8 cellular contexts compared by ENCODE assay signal in the genomic region with DNA sequence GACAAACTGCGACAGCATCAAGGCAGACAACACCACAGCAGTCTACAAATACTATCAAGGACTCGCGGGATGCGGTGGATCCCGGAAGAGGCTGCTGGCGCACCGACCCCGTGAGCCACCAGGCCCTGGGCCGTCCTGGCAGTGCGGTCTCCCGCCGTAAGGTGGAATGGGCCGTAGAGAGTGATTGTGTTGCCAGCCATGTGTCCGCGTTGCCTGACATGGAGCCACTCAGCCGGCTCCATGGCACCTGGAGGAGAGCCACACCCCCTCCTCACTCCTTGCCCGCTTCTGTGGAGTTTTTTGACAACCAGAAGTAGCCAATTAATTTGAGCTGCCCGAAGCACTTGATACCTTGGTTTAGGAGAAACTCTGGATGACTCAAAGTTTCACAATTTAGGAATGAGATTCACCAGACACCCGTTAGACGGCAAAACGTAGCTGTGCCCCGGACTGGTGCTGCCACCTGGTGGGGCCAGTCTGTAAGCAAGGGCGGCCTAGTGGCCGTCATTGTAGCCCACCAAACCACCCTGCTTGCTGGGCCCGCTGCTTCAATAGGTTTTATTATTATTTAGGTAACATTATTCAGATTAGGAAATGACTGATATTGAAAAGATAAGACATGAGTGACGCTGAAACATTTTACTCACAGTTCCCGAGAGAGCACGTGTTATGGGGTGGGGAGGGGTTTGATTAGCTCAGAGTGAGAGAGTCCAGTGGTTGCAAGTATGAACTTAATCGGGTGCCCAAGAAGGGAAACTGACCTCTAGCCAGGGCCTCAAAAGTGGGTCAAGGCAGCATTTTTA. TPM values are rescaled to one million over a fixed set of nuclear protein-coding genes. Genes with fewer than 3 reads are reported as not detected.
DNase-seq lines count a peak whose midpoint lies in the region; ATAC-seq, FAIRE-seq and TF ChIP-seq lines count a peak whose summit lies in the region.

No MANE protein-coding gene starts in this region.

- H3K27me3 Mint-ChIP-seq in activated T-helper 17 cell treated with anti-CD3 and anti-CD28 coated beads, Interleukin-2, amount 50 U/mL, for 72 hours: peaks cover 23% of the 10 kb centered on the region

- no peak overlapping the region for H3K4me3 ChIP-seq in suprapubic skin

- DNase-seq in DMS114 treated with DMSO at 0.1 percent for 48 hours (lab: John Stamatoyannopoulos, UW; ENCODE audit: unreplicated experiment) (peak; percentile 21), HS-5 (ENCODE audit: low read depth) (peak; percentile 54), RCC 7860 (ENCODE audit: low spot score) (peak; percentile 38), fibroblast of peridontal ligament (ENCODE audit: extremely low read depth) (peak; percentile 83), nucleus accumbens (lab: John Stamatoyannopoulos, UW) (peak in 40 of 56 donors; percentile 9 to 78 (median 36)), suprapubic skin (ENCODE audit: low spot score in 2 of 2) (peak in 1 of 2 donors; percentile 80)

- H3K36me3 Mint-ChIP-seq in activated T-helper 17 cell treated with anti-CD3 and anti-CD28 coated beads, Interleukin-2, amount 50 U/mL, for 72 hours (ENCODE audit: low read depth): peaks cover 9% of the 10 kb centered on the region

- ATAC-seq in GM19455 (IDR thresholded peaks at IDR 0.05; ENCODE audit: unreplicated experiment): peak; percentile 89
- peak; percentile 86 for ATAC-seq in activated T-helper 17 cell treated with anti-CD3 and anti-CD28 coated beads, Interleukin-2, amount 50 U/mL, for 72 hours (replicated peaks)

- TF ChIP-seq CTCF in suprapubic skin (IDR thresholded peaks at IDR 0.05): peak; percentile 77 to 92

- H3K4me1 Mint-ChIP-seq in activated T-helper 17 cell treated with anti-CD3 and anti-CD28 coated beads, Interleukin-2, amount 50 U/mL, for 72 hours: peaks cover 3% of the 10 kb centered on the region

- no peaks in the 10 kb centered on the region for H3K9me3 ChIP-seq in suprapubic skin

- H3K27me3 ChIP-seq in suprapubic skin: peaks cover 17% of the 10 kb centered on the region

- H3K4me3 Mint-ChIP-seq in activated T-helper 17 cell treated with anti-CD3 and anti-CD28 coated beads, Interleukin-2, amount 50 U/mL, for 72 hours: peak overlapping the region; percentile 53

- no peaks in the 10 kb centered on the region for H3K9me3 Mint-ChIP-seq in activated T-helper 17 cell treated with anti-CD3 and anti-CD28 coated beads, Interleukin-2, amount 50 U/mL, for 72 hours

- no peak for FAIRE-seq in RCC 7860 (lab: Jason Lieb, UNC)

- H3K36me3 ChIP-seq in suprapubic skin: peaks cover under 1% of the 10 kb centered on the region

- peak overlapping the region; percentile 69 for H3K27ac Mint-ChIP-seq in activated T-helper 17 cell treated with anti-CD3 and anti-CD28 coated beads, Interleukin-2, amount 50 U/mL, for 72 hours

- TF ChIP-seq EP300 in suprapubic skin (IDR thresholded peaks at IDR 0.05): no peak

- WGBS in suprapubic skin: 20% methylated on average over 28 of the region's 29 CpGs

- peaks cover 11% of the 10 kb centered on the region for H3K4me1 ChIP-seq in suprapubic skin

- TF ChIP-seq POLR2A in suprapubic skin (IDR thresholded peaks at IDR 0.05): no peak

- H3K27ac ChIP-seq in suprapubic skin: no peak overlapping the region

RNA-seq across cellular contexts. Expression of a gene that starts 10.2 kb away (rescaled TPM):
- total RNA-seq in activated T-helper 17 cell treated with anti-CD3 and anti-CD28 coated beads, Interleukin-2, amount 50 U/mL, for 72 hours: 100 to 1,000 TPM in 1 of 2 donors, 10 to 100 TPM in 1; 79.8 to 134 TPM
- 100 to 1,000 TPM in 2 of 4 donors, 10 to 100 TPM in 2; 84.0 to 125 (median 98.8) TPM for total RNA-seq in suprapubic skin

RNA-seq across cellular contexts. Expression of a gene that starts 23.4 kb away (rescaled TPM):
- 10 to 100 TPM; 60.5 to 69.7 TPM for total RNA-seq in activated T-helper 17 cell treated with anti-CD3 and anti-CD28 coated beads, Interleukin-2, amount 50 U/mL, for 72 hours
- 10 to 100 TPM; 18.0 to 72.4 (median 28.4) TPM for total RNA-seq in suprapubic skin
